ENCODE assay signal across 7 cellular contexts in the genomic region with DNA sequence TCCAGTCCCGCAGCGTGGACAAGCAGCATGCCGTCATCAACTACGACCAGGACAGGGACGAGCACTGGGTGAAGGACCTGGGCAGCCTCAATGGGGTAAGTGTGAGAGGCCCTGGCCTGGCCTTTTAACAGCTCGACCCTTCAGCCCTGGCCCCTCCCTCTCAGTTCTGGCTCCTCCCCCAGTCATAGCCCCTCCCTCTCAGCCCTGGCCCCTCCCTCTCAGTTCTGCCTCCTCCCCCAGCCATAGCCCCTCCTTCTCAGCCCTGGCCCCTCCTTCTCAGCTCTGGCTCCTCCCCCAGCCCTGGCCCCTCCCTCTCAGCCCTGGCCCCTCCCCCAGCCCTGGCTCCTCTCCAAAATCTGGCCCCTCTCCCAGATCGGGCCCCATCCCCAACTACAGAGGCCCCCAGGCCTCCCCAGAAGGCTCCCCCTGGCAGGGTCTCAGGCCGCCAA. TPM values are rescaled to one million over a fixed set of nuclear protein-coding genes. Genes with fewer than 3 reads are reported as not detected.
DNase-seq lines count a peak whose midpoint lies in the region; ATAC-seq and TF ChIP-seq lines count a peak whose summit lies in the region.

No MANE protein-coding gene starts in this region.

- H3K27ac Mint-ChIP-seq in GM23338 = no peak overlapping the region; the same call in 1 of the 2 replicates
- H3K27ac Mint-ChIP-seq in T-cell = no peak overlapping the region
- H3K27ac Mint-ChIP-seq in endodermal cell = no peak overlapping the region

- H4K20me1 ChIP-seq in GM23338 (replicated peaks; ENCODE audit: insufficient read depth) = no peaks in the 10 kb centered on the region; the same call in 1 of the 2 replicates

- H3K36me3 ChIP-seq in GM23338 (ENCODE audit: insufficient read depth) (no peaks in the 10 kb centered on the region), endodermal cell (ENCODE audit: control insufficient read depth, insufficient read depth, low read length) (peaks cover 15% of the 10 kb centered on the region)

- no peaks in the 10 kb centered on the region for H3K9me2 ChIP-seq in GM23338 (ENCODE audit: insufficient read depth)

- DNase-seq in GM23338 (ENCODE audit: low spot score) (peak; percentile 76), T-cell (peak in 9 of 34 experiments; percentile 8 to 30 (median 15)), endodermal cell (peak; percentile 95), NCI-H69 (lab: John Stamatoyannopoulos, UW) (no peak), NCI-H526 treated with DMSO at 0.1 percent for 48 hours (lab: John Stamatoyannopoulos, UW) (no peak)
- DNase-seq in stimulated activated CD4-positive, alpha-beta T cell treated with anti-CD3 and anti-CD28 coated beads, Interleukin-12 subunit alpha, Interleukin-12 subunit beta, amount 100 ng/mL, for 4 hours = peak; percentile 27

- H3K4me1 Mint-ChIP-seq in GM23338 = peaks cover 23% of the 10 kb centered on the region
- peaks cover 0 to 9% (median 7%) of the 10 kb centered on the region in 3 donors for H3K4me1 Mint-ChIP-seq in T-cell
- H3K4me1 Mint-ChIP-seq in endodermal cell = peaks cover 7% of the 10 kb centered on the region

- H3K27ac ChIP-seq in GM23338 (ENCODE audit: low read depth) (no peak overlapping the region), endodermal cell (ENCODE audit: low read depth, low read length) (no peak overlapping the region)

- H3K27me3 Mint-ChIP-seq in GM23338 (ENCODE audit: insufficient read depth, low read depth, poor library complexity) (peaks cover 16% of the 10 kb centered on the region), T-cell (peaks cover 0 to 6% of the 10 kb centered on the region in 2 donors), endodermal cell (ENCODE audit: insufficient read depth) (no peaks in the 10 kb centered on the region)

- H3K36me3 Mint-ChIP-seq in GM23338 (ENCODE audit: low read depth) (peaks cover 8% of the 10 kb centered on the region; the same call in 1 of the 3 replicates), T-cell (peaks cover 5% of the 10 kb centered on the region), endodermal cell (ENCODE audit: low read depth) (peaks cover 7% of the 10 kb centered on the region)

- H3K4me3 Mint-ChIP-seq in GM23338 (no peak overlapping the region), T-cell (no peak overlapping the region), endodermal cell (no peak overlapping the region)

- CTCF ChIA-PET in T-cell (lab: Charles Lee) = interaction anchor here in 1 of 2 donors (0.6 kb wide), 1 partner anchor 132 kb away, joined by 5 read pairs; no protein-coding TSS in a partner anchor

- TF ChIP-seq CTCF in GM23338 (conservative IDR thresholded peaks at IDR 0.05; ENCODE audit: low read depth in 2 of 2) (no peak), endodermal cell (conservative IDR thresholded peaks at IDR 0.05) (no peak)

- POLR2A ChIA-PET in T-cell (lab: Charles Lee) = no interaction called here

- H3K79me2 ChIP-seq in GM23338 (replicated peaks; ENCODE audit: insufficient read depth) = peaks cover 6% of the 10 kb centered on the region; the same call in 1 of the 2 replicates

- ATAC-seq in GM23338 (peak; percentile 50), T-cell (replicated peaks in 1 of 4) (peak; percentile 71 to 86 (median 72)), GM21423 (IDR thresholded peaks at IDR 0.05; ENCODE audit: unreplicated experiment) (no peak)

- no peak overlapping the region for H3K9ac ChIP-seq in endodermal cell (ENCODE audit: extremely low read depth, low read length, poor library complexity, severe bottlenecking)

- H3K4me1 ChIP-seq in GM23338 (ENCODE audit: insufficient read depth) (no peaks in the 10 kb centered on the region; the same call in 1 of the 2 replicates), endodermal cell (ENCODE audit: control insufficient read depth, insufficient read depth, low read length) (no peaks in the 10 kb centered on the region)

- H3K9me3 Mint-ChIP-seq in GM23338 = no peaks in the 10 kb centered on the region
- no peaks in the 10 kb centered on the region for H3K9me3 Mint-ChIP-seq in T-cell
- no peaks in the 10 kb centered on the region for H3K9me3 Mint-ChIP-seq in endodermal cell

- no peak overlapping the region; the same call in 1 of the 2 replicates for H3K4me2 ChIP-seq in GM23338

- H3K4me3 ChIP-seq in GM23338 (no peak overlapping the region), endodermal cell (ENCODE audit: low read length) (no peak overlapping the region)

- WGBS in endodermal cell (ENCODE audit: insufficient coverage in 1 of 2, insufficient read length in 1 of 2), 2 experiments = 86 to 100% methylated on average over 1 to 8 of the region's 8 CpGs

- no peaks in the 10 kb centered on the region for H3F3A ChIP-seq in GM23338 (replicated peaks; ENCODE audit: low read depth)

- no peak overlapping the region for H2AFZ ChIP-seq in GM23338

- H3K9me3 ChIP-seq in endodermal cell (ENCODE audit: control insufficient read depth, low read length) = no peaks in the 10 kb centered on the region

- H3K27me3 ChIP-seq in GM23338 (ENCODE audit: insufficient read depth) = no peaks in the 10 kb centered on the region
- no peaks in the 10 kb centered on the region for H3K27me3 ChIP-seq in endodermal cell (ENCODE audit: control insufficient read depth, insufficient read depth, low read length, poor library complexity, severe bottlenecking)

TF ChIP-seq in GM23338, 12 proteins besides CTCF, POLR2A, EP300 and RAD21 (continues in another document):
- no peak for TF ChIP-seq JUNB (IDR thresholded peaks at IDR 0.05; ENCODE audit: unreplicated experiment)
- TF ChIP-seq ZNF331 (CRISPR knock-in tag; IDR thresholded peaks at IDR 0.05; ENCODE audit: low read depth) = no peak
- TF ChIP-seq, protein P1, sequence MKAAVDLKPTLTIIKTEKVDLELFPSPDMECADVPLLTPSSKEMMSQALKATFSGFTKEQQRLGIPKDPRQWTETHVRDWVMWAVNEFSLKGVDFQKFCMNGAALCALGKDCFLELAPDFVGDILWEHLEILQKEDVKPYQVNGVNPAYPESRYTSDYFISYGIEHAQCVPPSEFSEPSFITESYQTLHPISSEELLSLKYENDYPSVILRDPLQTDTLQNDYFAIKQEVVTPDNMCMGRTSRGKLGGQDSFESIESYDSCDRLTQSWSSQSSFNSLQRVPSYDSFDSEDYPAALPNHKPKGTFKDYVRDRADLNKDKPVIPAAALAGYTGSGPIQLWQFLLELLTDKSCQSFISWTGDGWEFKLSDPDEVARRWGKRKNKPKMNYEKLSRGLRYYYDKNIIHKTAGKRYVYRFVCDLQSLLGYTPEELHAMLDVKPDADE (IDR thresholded peaks at IDR 0.05) = no peak
- TF ChIP-seq POLR2AphosphoS5 (IDR thresholded peaks at IDR 0.05; ENCODE audit: low read depth) = no peak
- no peak for TF ChIP-seq ZNF114 (CRISPR knock-in tag; IDR thresholded peaks at IDR 0.05)
- TF ChIP-seq, protein P2, sequence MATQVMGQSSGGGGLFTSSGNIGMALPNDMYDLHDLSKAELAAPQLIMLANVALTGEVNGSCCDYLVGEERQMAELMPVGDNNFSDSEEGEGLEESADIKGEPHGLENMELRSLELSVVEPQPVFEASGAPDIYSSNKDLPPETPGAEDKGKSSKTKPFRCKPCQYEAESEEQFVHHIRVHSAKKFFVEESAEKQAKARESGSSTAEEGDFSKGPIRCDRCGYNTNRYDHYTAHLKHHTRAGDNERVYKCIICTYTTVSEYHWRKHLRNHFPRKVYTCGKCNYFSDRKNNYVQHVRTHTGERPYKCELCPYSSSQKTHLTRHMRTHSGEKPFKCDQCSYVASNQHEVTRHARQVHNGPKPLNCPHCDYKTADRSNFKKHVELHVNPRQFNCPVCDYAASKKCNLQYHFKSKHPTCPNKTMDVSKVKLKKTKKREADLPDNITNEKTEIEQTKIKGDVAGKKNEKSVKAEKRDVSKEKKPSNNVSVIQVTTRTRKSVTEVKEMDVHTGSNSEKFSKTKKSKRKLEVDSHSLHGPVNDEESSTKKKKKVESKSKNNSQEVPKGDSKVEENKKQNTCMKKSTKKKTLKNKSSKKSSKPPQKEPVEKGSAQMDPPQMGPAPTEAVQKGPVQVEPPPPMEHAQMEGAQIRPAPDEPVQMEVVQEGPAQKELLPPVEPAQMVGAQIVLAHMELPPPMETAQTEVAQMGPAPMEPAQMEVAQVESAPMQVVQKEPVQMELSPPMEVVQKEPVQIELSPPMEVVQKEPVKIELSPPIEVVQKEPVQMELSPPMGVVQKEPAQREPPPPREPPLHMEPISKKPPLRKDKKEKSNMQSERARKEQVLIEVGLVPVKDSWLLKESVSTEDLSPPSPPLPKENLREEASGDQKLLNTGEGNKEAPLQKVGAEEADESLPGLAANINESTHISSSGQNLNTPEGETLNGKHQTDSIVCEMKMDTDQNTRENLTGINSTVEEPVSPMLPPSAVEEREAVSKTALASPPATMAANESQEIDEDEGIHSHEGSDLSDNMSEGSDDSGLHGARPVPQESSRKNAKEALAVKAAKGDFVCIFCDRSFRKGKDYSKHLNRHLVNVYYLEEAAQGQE (IDR thresholded peaks at IDR 0.05; ENCODE audit: unreplicated experiment) = no peak
- TF ChIP-seq EZH2 (IDR thresholded peaks at IDR 0.05; ENCODE audit: low read depth, unreplicated experiment) = no peak
- no peak for TF ChIP-seq NANOG (IDR thresholded peaks at IDR 0.05; ENCODE audit: borderline replicate concordance)
- no peak for TF ChIP-seq CREB1 (CRISPR knock-in tag; IDR thresholded peaks at IDR 0.05; ENCODE audit: low read depth)
- no peak for TF ChIP-seq STAT1 (IDR thresholded peaks at IDR 0.05; ENCODE audit: unreplicated experiment)

RNA-seq across cellular contexts. Expression of a gene that starts 11.2 kb away (rescaled TPM):
- total RNA-seq in GM23338 (2014; rRNA removed; shearing (Covaris generic)) = 31.3 and 37.1 TPM in 2 replicates
- 4.6 and 5.3 TPM in 2 replicates for polyA plus RNA-seq in GM23338 (2016; fragmentation: Nextera tagmentation; extraction: Ambion mirVana)
- total RNA-seq in T-cell = 10 to 100 TPM in 1 of 5 donors, 1 to 10 TPM in 4; 2.8 to 11.2 (median 6.9) TPM
- 10 to 100 TPM; 38.9 to 43.1 TPM for total RNA-seq in endodermal cell
- 13.9 TPM for polyA plus RNA-seq in endodermal cell (2013, experiment 1 of 2)
- 15.1 TPM for polyA plus RNA-seq in endodermal cell (2013, experiment 2 of 2)

RNA-seq across cellular contexts. Expression of a gene that starts 48.4 kb away (rescaled TPM):
- 0.08 TPM in 1 of 2 replicates, not detected in the other for total RNA-seq in GM23338 (2014; rRNA removed; shearing (Covaris generic))
- 0.21 TPM in 1 of 2 replicates, not detected in the other for polyA plus RNA-seq in GM23338 (2016; fragmentation: Nextera tagmentation; extraction: Ambion mirVana)
- 1 to 10 TPM in 4 of 5 donors, under 1 TPM in 1; 0.65 to 4.9 (median 3.9) TPM for total RNA-seq in T-cell
- total RNA-seq in endodermal cell = not detected
- polyA plus RNA-seq in endodermal cell (2013, experiment 1 of 2) = 0.04 TPM
- not detected for polyA plus RNA-seq in endodermal cell (2013, experiment 2 of 2)

Comparison
In these comparisons a context has a peak if more than half of its experiments do, and no peak if none do; other contexts are left out.
1. DNase-seq: peak in GM23338 (single experiment), endodermal cell (single experiment) and stimulated activated CD4-positive, alpha-beta T cell treated with anti-CD3 and anti-CD28 coated beads, Interleukin-12 subunit alpha, Interleukin-12 subunit beta, amount 100 ng/mL, for 4 hours (single experiment); none in NCI-H69 (single experiment) and NCI-H526 treated with DMSO at 0.1 percent for 48 hours (single experiment).